24 cellular contexts compared by ENCODE assay signal in the genomic region with DNA sequence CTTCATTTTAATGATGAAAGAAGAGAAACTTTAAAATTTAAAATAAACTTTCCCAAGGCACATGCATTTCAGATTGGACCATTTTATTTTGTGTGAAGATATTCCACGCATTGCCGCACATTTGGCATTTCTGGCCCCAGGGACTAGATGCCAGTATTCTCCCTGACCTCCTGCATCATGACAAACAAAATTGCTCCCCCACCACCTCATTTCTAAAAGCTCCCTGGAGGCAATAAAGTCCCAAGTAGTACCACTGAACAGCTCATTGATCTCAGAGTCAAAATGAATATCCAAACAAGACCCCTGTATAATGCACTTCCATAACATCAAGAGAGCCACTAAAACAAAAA. TPM values are rescaled to one million over a fixed set of nuclear protein-coding genes. Genes with fewer than 3 reads are reported as not detected.
DNase-seq lines count a peak whose midpoint lies in the region; ATAC-seq and TF ChIP-seq lines count a peak whose summit lies in the region.
"Had no signal": no experiment of that assay in that cellular context is flagged by ENCODE, and none has a peak within 500 bp of the region (broad histone marks: within the 10 kb centered on the region; RNA-seq: fewer than 3 reads in every experiment).

No MANE protein-coding gene starts in this region.

- in situ Hi-C loops in IMR-90 (cut with MboI; ENCODE audit: low sequenced_read_pairs), result loop anchor here (5.0 kb wide), 1 partner anchor 46 kb away; no protein-coding TSS in a partner anchor

- H4K8ac ChIP-seq in IMR-90 (ENCODE audit: low read depth in 2 of 2, low read length in 2 of 2), result peak overlapping the region in 1 of 2 experiments; percentile 77; a peak in 2 of 4 replicates

- peak overlapping the region in 9 of 11 experiments; percentile 4 to 81 (median 56); a peak in 15 of 22 replicates for H3K4me2 ChIP-seq in BLaER1 treated with 17β-estradiol and CSF1 and Interleukin-3, amounts not matched to agents 10 nM and 100 nM
- H3K4me2 ChIP-seq in IMR-90 (ENCODE audit: low read depth, low read length), result peak overlapping the region; percentile 53

- no TSS peak for BruUV-seq in IMR-90 (replicated peaks; lab: Mats Ljungman, UMichigan)

- H4K91ac ChIP-seq in IMR-90 (ENCODE audit: insufficient read depth, low read depth, low read length), result peak overlapping the region; percentile 55; the same call in 1 of the 2 replicates

- H3K56ac ChIP-seq in IMR-90 (ENCODE audit: extremely low read depth, insufficient read depth, low read length), result peak overlapping the region; percentile 39; the same call in 1 of the 2 replicates

- no peaks in the 10 kb centered on the region for H4K20me1 ChIP-seq in BLaER1 treated with 17β-estradiol and CSF1 and Interleukin-3, amounts not matched to agents 10 nM and 100 nM
- H4K20me1 ChIP-seq in IMR-90 (ENCODE audit: insufficient read depth, low read length), result 0 out of 2 replicates have a peak, but pooled peaks cover 3% of the 10 kb centered on the region

- H3K23ac ChIP-seq in IMR-90 (ENCODE audit: low read depth, low read length), result peak overlapping the region; percentile 57; the same call in 1 of the 2 replicates

- H3K9me3 Mint-ChIP-seq in chondrocyte (ENCODE audit: low read depth) (no peaks in the 10 kb centered on the region), osteocyte (ENCODE audit: unreplicated experiment) (no peaks in the 10 kb centered on the region)
- H3K9me3 Mint-ChIP-seq: activated naive CD4-positive, alpha-beta T cell treated with anti-CD3 and anti-CD28 coated beads, Interleukin-2, amount 50 U/mL, for 72 hours; CD4-positive, alpha-beta T cell; effector memory CD8-positive, alpha-beta T cell had no signal

- H2BK20ac ChIP-seq in IMR-90 (ENCODE audit: low read depth, low read length), result peak overlapping the region; percentile 92

- peak overlapping the region; percentile 2 for H3K18ac ChIP-seq in IMR-90 (ENCODE audit: low read depth, low read length)

- H3K27ac Mint-ChIP-seq in chondrocyte (ENCODE audit: unreplicated experiment) (peak overlapping the region; percentile 70), osteocyte (ENCODE audit: unreplicated experiment) (peak overlapping the region; percentile 71)
- H3K27ac Mint-ChIP-seq: activated CD8-positive, alpha-beta memory T cell treated with anti-CD3 and anti-CD28 coated beads, Interleukin-2, amount 10 ng/mL, durations not matched to agents 7 days and 5 days; activated naive CD4-positive, alpha-beta T cell treated with anti-CD3 and anti-CD28 coated beads, Interleukin-2, amount 50 U/mL, for 72 hours; CD4-positive, alpha-beta T cell; effector memory CD8-positive, alpha-beta T cell had no signal

- H2AFZ ChIP-seq in IMR-90 (replicated peaks; ENCODE audit: low read length, poor library complexity), result peak overlapping the region; percentile 50

- no peaks in the 10 kb centered on the region for H3K79me1 ChIP-seq in IMR-90 (ENCODE audit: low read depth in 1 of 2, low read length in 2 of 2)

- peak overlapping the region in 9 of 11 experiments; percentile 13 to 76 (median 59); a peak in 15 of 22 replicates for H3K27ac ChIP-seq in BLaER1 treated with 17β-estradiol and CSF1 and Interleukin-3, amounts not matched to agents 10 nM and 100 nM
- peak overlapping the region; percentile 67; the same call in 1 of the 2 replicates for H3K27ac ChIP-seq in IMR-90 (ENCODE audit: insufficient read depth, low read length)
- H3K27ac ChIP-seq: cardiac muscle cell, coronary artery, transverse colon had no signal

- H3K4me1 Mint-ChIP-seq in chondrocyte (ENCODE audit: low read depth), result peaks cover 22% of the 10 kb centered on the region
- H3K4me1 Mint-ChIP-seq in osteocyte (ENCODE audit: unreplicated experiment), result peaks cover 33% of the 10 kb centered on the region
- H3K4me1 Mint-ChIP-seq: activated CD8-positive, alpha-beta memory T cell treated with anti-CD3 and anti-CD28 coated beads, Interleukin-2, amount 10 ng/mL, durations not matched to agents 7 days and 5 days had no signal

- no peaks in the 10 kb centered on the region for H3K27me3 Mint-ChIP-seq in chondrocyte (ENCODE audit: low read depth)
- H3K27me3 Mint-ChIP-seq in osteocyte (ENCODE audit: unreplicated experiment), result no peaks in the 10 kb centered on the region
- H3K27me3 Mint-ChIP-seq: activated CD8-positive, alpha-beta memory T cell treated with anti-CD3 and anti-CD28 coated beads, Interleukin-2, amount 10 ng/mL, durations not matched to agents 7 days and 5 days; CD4-positive, alpha-beta T cell; effector memory CD8-positive, alpha-beta T cell had no signal

- no peak for DNase-seq in IMR-90
- no peak for DNase-seq in chondrocyte (ENCODE audit: low spot score)
- no peak for DNase-seq in osteocyte (ENCODE audit: extremely low spot score, unreplicated experiment)
- no peak for DNase-seq in RPMI8226
- no peak for DNase-seq in head of caudate nucleus
- DNase-seq in epidermal melanocyte (ENCODE audit: insufficient read length, low spot score), result no peak
- DNase-seq: activated CD4-positive, CD25-positive, alpha-beta regulatory T cell; activated CD8-positive, alpha-beta memory T cell treated with anti-CD3 and anti-CD28 coated beads, Interleukin-2, amount 10 ng/mL, durations not matched to agents 7 days and 5 days; CD4-positive, alpha-beta T cell; effector memory CD8-positive, alpha-beta T cell; NCI-H1048; NCI-H187 treated with DMSO at 0.1 percent for 48 hours; NCI-H524; occipital lobe; SHP77 treated with DMSO at 0.1 percent for 48 hours; small intestine; stimulated activated CD4-positive, alpha-beta T cell treated with anti-CD3 and anti-CD28 coated beads, Interleukin-1b, Interleukin-23, amount 100 ng/mL, for 48 hours; stimulated activated CD8-positive, alpha-beta memory T cell treated with anti-CD3 and anti-CD28 coated beads, Interleukin-4, amount 100 ng/mL, for 48 hours; transverse colon had no signal

- peak overlapping the region; percentile 64 for H3K14ac ChIP-seq in IMR-90 (replicated peaks; ENCODE audit: low read depth, low read length)

- H3K36me3 ChIP-seq in BLaER1 treated with 17β-estradiol and CSF1 and Interleukin-3, amounts not matched to agents 10 nM and 100 nM, result no peaks in the 10 kb centered on the region
- no peaks in the 10 kb centered on the region for H3K36me3 ChIP-seq in IMR-90 (ENCODE audit: control insufficient read depth, insufficient read depth, low read length)
- H3K36me3 ChIP-seq: cardiac muscle cell, transverse colon had no signal

- peak overlapping the region; percentile 81 for H2BK120ac ChIP-seq in IMR-90 (ENCODE audit: low read depth, low read length)

- H3K9me1 ChIP-seq in IMR-90 (ENCODE audit: insufficient read depth, low read length), result peaks cover 12% of the 10 kb centered on the region

- H3K4ac ChIP-seq in IMR-90 (ENCODE audit: low read depth, low read length), result peak overlapping the region; percentile 67

- peak overlapping the region in 6 of 11 experiments; percentile 4 to 48 (median 29); a peak in 4 of 22 replicates for H3K9ac ChIP-seq in BLaER1 treated with 17β-estradiol and CSF1 and Interleukin-3, amounts not matched to agents 10 nM and 100 nM
- no peak overlapping the region for H3K9ac ChIP-seq in IMR-90 (ENCODE audit: low read depth, low read length)

- dilution Hi-C loops in IMR-90 (cut with HindIII; ENCODE audit: low sequenced_read_pairs, unreplicated experiment), result no loop called here

- H3K4me3 ChIP-seq in BLaER1 treated with 17β-estradiol and CSF1 and Interleukin-3, amounts not matched to agents 10 nM and 100 nM, result no peak overlapping the region
- no peak overlapping the region for H3K4me3 ChIP-seq in IMR-90 (ENCODE audit: insufficient read depth, low read depth, low read length)
- H3K4me3 ChIP-seq: cardiac muscle cell, coronary artery, lung, transverse colon had no signal

- intact Hi-C loops in IMR-90 (cut with micrococcal nuclease), result loop anchor here (1.0 to 2.0 kb wide), 2 partner anchors 24 to 50 kb away; no protein-coding TSS in a partner anchor
- intact Hi-C loops in head of caudate nucleus (cut with DNase I), result no loop called here

- peak overlapping the region; percentile 24; the same call in 1 of the 3 replicates for H2BK15ac ChIP-seq in IMR-90 (ENCODE audit: low read depth, low read length)

- no peak overlapping the region for H2AK9ac ChIP-seq in IMR-90 (replicated peaks; ENCODE audit: low read depth, low read length, poor library complexity)

- H3K36me3 Mint-ChIP-seq in chondrocyte (ENCODE audit: low read depth), result no peaks in the 10 kb centered on the region
- no peaks in the 10 kb centered on the region for H3K36me3 Mint-ChIP-seq in osteocyte (ENCODE audit: unreplicated experiment)
- H3K36me3 Mint-ChIP-seq: activated CD8-positive, alpha-beta memory T cell treated with anti-CD3 and anti-CD28 coated beads, Interleukin-2, amount 10 ng/mL, durations not matched to agents 7 days and 5 days; activated naive CD4-positive, alpha-beta T cell treated with anti-CD3 and anti-CD28 coated beads, Interleukin-2, amount 50 U/mL, for 72 hours had no signal

- no CpG with 5 or more reads among the region's 2 CpGs for WGBS in IMR-90 (ENCODE audit: extremely low coverage in 2 of 2, insufficient read length in 1 of 2), 2 experiments

- peak overlapping the region; percentile 58 for H2BK5ac ChIP-seq in IMR-90 (ENCODE audit: low read depth, low read length, poor library complexity, severe bottlenecking)

- TF ChIP-seq RAD21 in IMR-90 (IDR thresholded peaks at IDR 0.05; ENCODE audit: low read length), result no peak

- TF ChIP-seq CTCF in IMR-90 (conservative IDR thresholded peaks at IDR 0.05; ENCODE audit: low read depth, low read length) (no peak), chondrocyte (IDR thresholded peaks at IDR 0.05) (no peak), osteocyte (IDR thresholded peaks at IDR 0.05) (no peak)

- CTCF ChIA-PET in IMR-90 (lab: Yijun Ruan, JAX), result interaction anchor here (1.9 kb wide), 1 partner anchor 11 kb away, joined by 15 read pairs; no protein-coding TSS in a partner anchor

- POLR2A ChIA-PET in IMR-90 (lab: Charles Lee; ENCODE audit: unreplicated experiment), result interaction anchor here (0.5 kb wide), 1 partner anchor 8 kb away, joined by 3 read pairs; no protein-coding TSS in a partner anchor

- TF ChIP-seq POLR2A in IMR-90 (IDR thresholded peaks at IDR 0.05; ENCODE audit: low read depth, low read length), result no peak

- peaks cover under 1 to 37% (median 24%) of the 10 kb centered on the region in 10 experiments; a peak in 19 of 20 replicates for H3K4me1 ChIP-seq in BLaER1 treated with 17β-estradiol and CSF1 and Interleukin-3, amounts not matched to agents 10 nM and 100 nM
- peaks cover 15% of the 10 kb centered on the region for H3K4me1 ChIP-seq in IMR-90 (ENCODE audit: control insufficient read depth, insufficient read depth, low read length)
- H3K4me1 ChIP-seq: transverse colon had no signal

- no peak overlapping the region for H4K5ac ChIP-seq in IMR-90 (ENCODE audit: low read depth, low read length)

- no peaks in the 10 kb centered on the region for H3K27me3 ChIP-seq in BLaER1 treated with 17β-estradiol and CSF1 and Interleukin-3, amounts not matched to agents 10 nM and 100 nM
- no peaks in the 10 kb centered on the region for H3K27me3 ChIP-seq in IMR-90 (ENCODE audit: control insufficient read depth, insufficient read depth, low read length)
- H3K27me3 ChIP-seq: cardiac muscle cell, transverse colon had no signal

- no peak for ATAC-seq in IMR-90 (ENCODE audit: low read depth)
- ATAC-seq: activated CD8-positive, alpha-beta memory T cell treated with anti-CD3 and anti-CD28 coated beads, Interleukin-2, amount 10 ng/mL, durations not matched to agents 7 days and 5 days; effector memory CD8-positive, alpha-beta T cell had no signal

- H3K9me3 ChIP-seq in BLaER1 treated with 17β-estradiol and CSF1 and Interleukin-3, amounts not matched to agents 10 nM and 100 nM (replicated peaks in 1 of 11), result no peaks in the 10 kb centered on the region
- H3K9me3 ChIP-seq in IMR-90 (ENCODE audit: control insufficient read depth, insufficient read depth, low read length), result no peaks in the 10 kb centered on the region
- H3K9me3 ChIP-seq: transverse colon had no signal

- H2AK5ac ChIP-seq in IMR-90 (ENCODE audit: low read depth, low read length), result no peak overlapping the region; the same call in 1 of the 2 replicates

- no peak overlapping the region for H3K4me3 Mint-ChIP-seq in chondrocyte (ENCODE audit: unreplicated experiment)
- H3K4me3 Mint-ChIP-seq in osteocyte (ENCODE audit: unreplicated experiment), result peak overlapping the region; percentile 3
- H3K4me3 Mint-ChIP-seq: activated CD8-positive, alpha-beta memory T cell treated with anti-CD3 and anti-CD28 coated beads, Interleukin-2, amount 10 ng/mL, durations not matched to agents 7 days and 5 days; CD4-positive, alpha-beta T cell; effector memory CD8-positive, alpha-beta T cell had no signal

RNA-seq across cellular contexts. Expression of a gene that starts 49.0 kb away (rescaled TPM):
- 21.4 and 39.3 TPM in 2 replicates for total RNA-seq in IMR-90 (2012; rRNA removed)
- polyA plus RNA-seq in IMR-90 (2012; rRNA removed), result 14.2 and 18.7 TPM in 2 replicates
- polyA plus RNA-seq in IMR-90 (2012; cell fraction: cytosol; rRNA removed), result 10.9 and 12.2 TPM in 2 replicates
- 8.4 and 13.6 TPM in 2 replicates for polyA plus RNA-seq in IMR-90 (2012; cell fraction: nucleus; rRNA removed; ENCODE audit: low replicate concordance)
- 30.9 to 51.1 TPM (median 47.9 TPM) in 3 replicates for total RNA-seq in chondrocyte
- total RNA-seq in osteocyte, result 27.0 and 29.0 TPM in 2 replicates
